10 cellular contexts compared by ENCODE assay signal in the genomic region with DNA sequence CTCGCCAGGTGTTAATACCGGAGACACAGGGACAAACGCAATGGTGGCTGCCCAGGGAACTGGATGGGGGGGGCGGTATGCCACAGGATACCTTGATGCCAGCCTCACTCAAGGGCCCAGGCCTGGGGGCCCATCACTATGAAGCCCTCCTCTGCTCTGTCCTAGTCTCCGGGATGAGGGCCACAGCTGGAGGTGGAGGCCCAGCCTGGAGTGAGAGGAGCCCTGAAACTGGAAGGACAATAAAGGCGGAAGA. TPM values are rescaled to one million over a fixed set of nuclear protein-coding genes. Genes with fewer than 3 reads are reported as not detected.
DNase-seq lines count a peak whose midpoint lies in the region; ATAC-seq and TF ChIP-seq lines count a peak whose summit lies in the region.
"Had no signal": no experiment of that assay in that cellular context is flagged by ENCODE, and none has a peak within 500 bp of the region (broad histone marks: within the 10 kb centered on the region; RNA-seq: fewer than 3 reads in every experiment).

No MANE protein-coding gene starts in this region.

- H3K27ac ChIP-seq in ACC112 (ENCODE audit: low read depth, low read length) (no peak overlapping the region), DND-41 (ENCODE audit: low read length) (no peak overlapping the region), OCI-LY7 (ENCODE audit: low read depth, low read length, poor library complexity, severe bottlenecking) (no peak overlapping the region)
- H3K27ac ChIP-seq: HL-60 had no signal

- H3K4me2 ChIP-seq in DND-41 (ENCODE audit: insufficient read depth, low read length) (peak overlapping the region; percentile 78), OCI-LY7 (ENCODE audit: low read length) (no peak overlapping the region)

- H3K9me3 ChIP-seq in DND-41 (ENCODE audit: insufficient read depth, low read length, severe bottlenecking) (no peaks in the 10 kb centered on the region), OCI-LY7 (ENCODE audit: low read length) (no peaks in the 10 kb centered on the region)

- peak overlapping the region; percentile 67 for H3K4me3 Mint-ChIP-seq in activated naive CD8-positive, alpha-beta T cell treated with anti-CD3 and anti-CD28 coated beads, Interleukin-2, amount 10 ng/mL, durations not matched to agents 7 days and 5 days
- peak overlapping the region; percentile 43 for H3K4me3 Mint-ChIP-seq in mesothelial cell of epicardium

- H3K4me3 ChIP-seq in ACC112 (ENCODE audit: low read depth, low read length), result peak overlapping the region; percentile 80
- no peak overlapping the region for H3K4me3 ChIP-seq in DND-41 (ENCODE audit: low read depth in 1 of 2, low read length in 2 of 2)
- H3K4me3 ChIP-seq in OCI-LY7 (ENCODE audit: low read depth, low read length, poor library complexity, severe bottlenecking), result no peak overlapping the region

- POLR2A ChIA-PET in activated naive CD8-positive, alpha-beta T cell treated with anti-CD3 and anti-CD28 coated beads, Interleukin-2, amount 10 ng/mL, durations not matched to agents 7 days and 5 days (lab: Charles Lee), result no interaction called here
- POLR2A ChIA-PET in OCI-LY7 (lab: Charles Lee), result no interaction called here

- no peaks in the 10 kb centered on the region for H3K9me3 Mint-ChIP-seq in activated naive CD8-positive, alpha-beta T cell treated with anti-CD3 and anti-CD28 coated beads, Interleukin-2, amount 10 ng/mL, durations not matched to agents 7 days and 5 days
- H3K9me3 Mint-ChIP-seq in mesothelial cell of epicardium, result peaks cover 5% of the 10 kb centered on the region

- H3K27me3 ChIP-seq in ACC112 (ENCODE audit: insufficient read depth, low read length) (peaks cover 36% of the 10 kb centered on the region), DND-41 (ENCODE audit: insufficient read depth, low read length, poor library complexity) (no peaks in the 10 kb centered on the region)

- H2AFZ ChIP-seq in ACC112 (ENCODE audit: low read length, unreplicated experiment) (no peak overlapping the region), DND-41 (ENCODE audit: low read depth, low read length) (no peak overlapping the region), OCI-LY7 (ENCODE audit: low read length) (no peak overlapping the region)

- H3K79me2 ChIP-seq in ACC112 (ENCODE audit: control insufficient read depth, insufficient read depth, low read length, unreplicated experiment), result no peaks in the 10 kb centered on the region
- H3K79me2 ChIP-seq in DND-41 (ENCODE audit: insufficient read depth, low read length), result no peaks in the 10 kb centered on the region
- H3K79me2 ChIP-seq in OCI-LY7 (ENCODE audit: insufficient read depth, low read depth, low read length), result no peaks in the 10 kb centered on the region

- H3K9me2 ChIP-seq in OCI-LY7 (ENCODE audit: insufficient read depth, low read length), result no peaks in the 10 kb centered on the region

- DNase-seq in DND-41, result no peak
- DNase-seq in activated naive CD8-positive, alpha-beta T cell treated with anti-CD3 and anti-CD28 coated beads, Interleukin-2, amount 10 ng/mL, durations not matched to agents 7 days and 5 days, result no peak
- no peak for DNase-seq in mesothelial cell of epicardium (ENCODE audit: low spot score in 2 of 2, unreplicated experiment in 2 of 2)
- no peak for DNase-seq in OCI-LY7 (ENCODE audit: low spot score)
- DNase-seq in hippocampal formation (lab: John Stamatoyannopoulos, UW), result no peak
- DNase-seq in MV-4-11 (lab: John Stamatoyannopoulos, UW), result no peak

- CTCF ChIA-PET in OCI-LY7 (lab: Charles Lee; ENCODE audit: unreplicated experiment), result no interaction called here

- BruUV-seq in OCI-LY7 (replicated peaks; lab: Mats Ljungman, UMichigan), result no TSS peak

- H4K20me1 ChIP-seq in DND-41 (ENCODE audit: insufficient read depth, low read length), result no peaks in the 10 kb centered on the region
- no peaks in the 10 kb centered on the region for H4K20me1 ChIP-seq in OCI-LY7 (ENCODE audit: insufficient read depth, low read length)

- peaks cover 48% of the 10 kb centered on the region for H3K27me3 Mint-ChIP-seq in activated naive CD8-positive, alpha-beta T cell treated with anti-CD3 and anti-CD28 coated beads, Interleukin-2, amount 10 ng/mL, durations not matched to agents 7 days and 5 days
- peaks cover 81% of the 10 kb centered on the region for H3K27me3 Mint-ChIP-seq in mesothelial cell of epicardium (ENCODE audit: low read depth)

- intact Hi-C loops in OCI-LY7 (cut with micrococcal nuclease; ENCODE audit: unreplicated experiment), result no loop called here

- peaks cover 20% of the 10 kb centered on the region for H3K4me1 Mint-ChIP-seq in activated naive CD8-positive, alpha-beta T cell treated with anti-CD3 and anti-CD28 coated beads, Interleukin-2, amount 10 ng/mL, durations not matched to agents 7 days and 5 days
- H3K4me1 Mint-ChIP-seq in mesothelial cell of epicardium, result peaks cover 15% of the 10 kb centered on the region

- ATAC-seq in DND-41 (ENCODE audit: insufficient read depth, low read depth) (no peak), HG03025 (IDR thresholded peaks at IDR 0.05; ENCODE audit: low FRiP score, unreplicated experiment) (no peak)
- no peak for ATAC-seq in activated naive CD8-positive, alpha-beta T cell treated with anti-CD3 and anti-CD28 coated beads, Interleukin-2, amount 10 ng/mL, durations not matched to agents 7 days and 5 days (ENCODE audit: low read depth)

- no peak overlapping the region for H3K27ac Mint-ChIP-seq in activated naive CD8-positive, alpha-beta T cell treated with anti-CD3 and anti-CD28 coated beads, Interleukin-2, amount 10 ng/mL, durations not matched to agents 7 days and 5 days
- H3K27ac Mint-ChIP-seq in mesothelial cell of epicardium, result no peak overlapping the region

- H3K4me1 ChIP-seq in ACC112 (ENCODE audit: control insufficient read depth, insufficient read depth, low read length, unreplicated experiment) (peaks cover 5% of the 10 kb centered on the region), DND-41 (ENCODE audit: insufficient read depth, low read length) (peaks cover 18% of the 10 kb centered on the region), OCI-LY7 (ENCODE audit: insufficient read depth, low read length, poor library complexity, severe bottlenecking) (peaks cover 3% of the 10 kb centered on the region)

- no peak for TF ChIP-seq CTCF in DND-41 (IDR thresholded peaks at IDR 0.05; ENCODE audit: borderline replicate concordance, extremely low read depth, low read length, poor library complexity, severe bottlenecking)
- no peak for TF ChIP-seq CTCF in mesothelial cell of epicardium (IDR thresholded peaks at IDR 0.05; ENCODE audit: unreplicated experiment)
- no peak for TF ChIP-seq CTCF in OCI-LY7 (conservative IDR thresholded peaks at IDR 0.05; ENCODE audit: low read length)

- no peak overlapping the region for H3K9ac ChIP-seq in DND-41 (ENCODE audit: low read depth, low read length)

- H3K36me3 ChIP-seq in ACC112 (ENCODE audit: insufficient read depth, low read length), result no peaks in the 10 kb centered on the region
- no peaks in the 10 kb centered on the region for H3K36me3 ChIP-seq in DND-41 (ENCODE audit: insufficient read depth, low read length)
- H3K36me3 ChIP-seq in OCI-LY7 (ENCODE audit: insufficient read depth, low read length), result no peaks in the 10 kb centered on the region

- H3K36me3 Mint-ChIP-seq in activated naive CD8-positive, alpha-beta T cell treated with anti-CD3 and anti-CD28 coated beads, Interleukin-2, amount 10 ng/mL, durations not matched to agents 7 days and 5 days, result peaks cover 8% of the 10 kb centered on the region
- H3K36me3 Mint-ChIP-seq in mesothelial cell of epicardium, result peaks cover 10% of the 10 kb centered on the region

RNA-seq across cellular contexts. Expression of gene CAMK2N2, which starts 1.5 kb away (rescaled TPM):
- not detected for total RNA-seq in activated naive CD8-positive, alpha-beta T cell treated with anti-CD3 and anti-CD28 coated beads, Interleukin-2, amount 10 ng/mL, durations not matched to agents 7 days and 5 days
- total RNA-seq in mesothelial cell of epicardium, result 0.16 TPM in 2 of 3 replicates, not detected in the other
- not detected in 2 replicates for total RNA-seq in OCI-LY7 (2014; rRNA removed; shearing (Covaris generic))
- 0.28 TPM in 1 of 2 replicates, not detected in the other for total RNA-seq in OCI-LY7 (2022)

RNA-seq across cellular contexts. Expression of gene ECE2, which starts 13.0 kb away (rescaled TPM):
- total RNA-seq in activated naive CD8-positive, alpha-beta T cell treated with anti-CD3 and anti-CD28 coated beads, Interleukin-2, amount 10 ng/mL, durations not matched to agents 7 days and 5 days, result not detected
- total RNA-seq in mesothelial cell of epicardium, result not detected in 3 replicates
- not detected in 2 replicates for total RNA-seq in OCI-LY7 (2014; rRNA removed; shearing (Covaris generic))
- not detected in 2 replicates for total RNA-seq in OCI-LY7 (2022)

RNA-seq across cellular contexts. Expression of gene EEF1AKMT4, which starts 13.4 kb away (rescaled TPM):
- 1 to 10 TPM; 2.5 to 3.3 TPM for total RNA-seq in activated naive CD8-positive, alpha-beta T cell treated with anti-CD3 and anti-CD28 coated beads, Interleukin-2, amount 10 ng/mL, durations not matched to agents 7 days and 5 days
- total RNA-seq in mesothelial cell of epicardium (3.8 to 4.9 TPM (median 4.2 TPM) in 3 replicates), OCI-LY7 (2022) (13.2 and 18.8 TPM in 2 replicates)
- 18.8 and 20.1 TPM in 2 replicates for total RNA-seq in OCI-LY7 (2014; rRNA removed; shearing (Covaris generic))

RNA-seq across cellular contexts. Expression of gene ALG3, which starts 14.1 kb away (rescaled TPM):
- 10 to 100 TPM; 38.8 to 38.9 TPM for total RNA-seq in activated naive CD8-positive, alpha-beta T cell treated with anti-CD3 and anti-CD28 coated beads, Interleukin-2, amount 10 ng/mL, durations not matched to agents 7 days and 5 days
- total RNA-seq in mesothelial cell of epicardium (36.0 to 40.9 TPM (median 36.6 TPM) in 3 replicates), OCI-LY7 (2022) (60.2 and 61.0 TPM in 2 replicates)
- 35.3 and 45.3 TPM in 2 replicates for total RNA-seq in OCI-LY7 (2014; rRNA removed; shearing (Covaris generic))

RNA-seq across cellular contexts. Expression of gene VWA5B2, which starts 33.5 kb away (rescaled TPM):
- under 1 TPM in 1 of 2 experiments, not detected in 1; 0.25 TPM for total RNA-seq in activated naive CD8-positive, alpha-beta T cell treated with anti-CD3 and anti-CD28 coated beads, Interleukin-2, amount 10 ng/mL, durations not matched to agents 7 days and 5 days
- total RNA-seq in mesothelial cell of epicardium, result 0.36 to 1.1 TPM (median 0.78 TPM) in 3 replicates
- total RNA-seq in OCI-LY7 (2014; rRNA removed; shearing (Covaris generic)), result not detected in 2 replicates
- total RNA-seq in OCI-LY7 (2022), result not detected in 2 replicates
- total RNA-seq: mucosa of gallbladder had no signal
